Comparison of ENCODE assay signal across 8 cellular contexts in genomic region chr2:224971214-224971613, GRCh38.
A peak's percentile ranks its signal among the peaks of the same experiment; 100 is the strongest.
DNase-seq lines count a peak whose midpoint lies in the region; ATAC-seq, FAIRE-seq and TF ChIP-seq lines count a peak whose summit lies in the region.

No MANE protein-coding gene starts in this region.

- peak overlapping the region; percentile 80 to 88 for H3K27ac Mint-ChIP-seq in natural killer cell treated with Interleukin-12 subunit alpha and Interleukin-12 subunit beta and Interleukin-15 and Interleukin-18, amount 100 ng/mL, for 72 hours
- H3K27ac Mint-ChIP-seq in natural killer cell (peak overlapping the region in 1 of 2 donors; percentile 56), type B pancreatic cell (peak overlapping the region; percentile 79)
- H3K27ac Mint-ChIP-seq in activated T-helper 17 cell treated with anti-CD3 and anti-CD28 coated beads, Interleukin-2, amount 50 U/mL, for 72 hours = peak overlapping the region; percentile 55

- H3K4me1 Mint-ChIP-seq in natural killer cell treated with Interleukin-12 subunit alpha and Interleukin-12 subunit beta and Interleukin-15 and Interleukin-18, amount 100 ng/mL, for 72 hours (ENCODE audit: low read depth in 2 of 2) = peaks cover 67 to 69% of the 10 kb centered on the region in 2 donors
- H3K4me1 Mint-ChIP-seq in natural killer cell (peaks cover 68 to 71% of the 10 kb centered on the region in 2 donors), type B pancreatic cell (ENCODE audit: unreplicated experiment) (peaks cover 7% of the 10 kb centered on the region)
- peaks cover 53% of the 10 kb centered on the region for H3K4me1 Mint-ChIP-seq in activated T-helper 17 cell treated with anti-CD3 and anti-CD28 coated beads, Interleukin-2, amount 50 U/mL, for 72 hours
- peaks cover 73% of the 10 kb centered on the region for H3K4me1 Mint-ChIP-seq in activated T-cell treated with anti-CD3 and anti-CD28 coated beads, Interleukin-2, amount 50 U/mL, for 4 hours (ENCODE audit: low read depth)

- no peak overlapping the region for H3K4me3 ChIP-seq in foreskin fibroblast (ENCODE audit: low read depth in 1 of 2, low read length in 2 of 2)

- no peak for ATAC-seq in natural killer cell treated with Interleukin-12 subunit alpha and Interleukin-12 subunit beta and Interleukin-15 and Interleukin-18, amount 100 ng/mL, for 72 hours
- no peak for ATAC-seq in natural killer cell
- ATAC-seq in HG03139 (IDR thresholded peaks at IDR 0.05; ENCODE audit: unreplicated experiment) = peak; percentile 45
- ATAC-seq in activated T-helper 17 cell treated with anti-CD3 and anti-CD28 coated beads, Interleukin-2, amount 50 U/mL, for 72 hours (replicated peaks) = peak; percentile 4
- no peak for ATAC-seq in activated T-cell treated with anti-CD3 and anti-CD28 coated beads, Interleukin-2, amount 50 U/mL, for 4 hours

- H3K27me3 Mint-ChIP-seq in natural killer cell treated with Interleukin-12 subunit alpha and Interleukin-12 subunit beta and Interleukin-15 and Interleukin-18, amount 100 ng/mL, for 72 hours = no peaks in the 10 kb centered on the region
- H3K27me3 Mint-ChIP-seq in natural killer cell (ENCODE audit: low read depth in 2 of 2) = no peaks in the 10 kb centered on the region
- H3K27me3 Mint-ChIP-seq in activated T-helper 17 cell treated with anti-CD3 and anti-CD28 coated beads, Interleukin-2, amount 50 U/mL, for 72 hours = no peaks in the 10 kb centered on the region
- peaks cover 3% of the 10 kb centered on the region for H3K27me3 Mint-ChIP-seq in type B pancreatic cell
- no peaks in the 10 kb centered on the region for H3K27me3 Mint-ChIP-seq in activated T-cell treated with anti-CD3 and anti-CD28 coated beads, Interleukin-2, amount 50 U/mL, for 4 hours (ENCODE audit: low read depth)

- FAIRE-seq in urothelium cell line (lab: Jason Lieb, UNC) = no peak

- H3K9me3 Mint-ChIP-seq in natural killer cell treated with Interleukin-12 subunit alpha and Interleukin-12 subunit beta and Interleukin-15 and Interleukin-18, amount 100 ng/mL, for 72 hours = no peaks in the 10 kb centered on the region
- H3K9me3 Mint-ChIP-seq in natural killer cell (no peaks in the 10 kb centered on the region), type B pancreatic cell (no peaks in the 10 kb centered on the region)
- H3K9me3 Mint-ChIP-seq in activated T-helper 17 cell treated with anti-CD3 and anti-CD28 coated beads, Interleukin-2, amount 50 U/mL, for 72 hours = no peaks in the 10 kb centered on the region
- no peaks in the 10 kb centered on the region for H3K9me3 Mint-ChIP-seq in activated T-cell treated with anti-CD3 and anti-CD28 coated beads, Interleukin-2, amount 50 U/mL, for 4 hours

- H3K4me3 Mint-ChIP-seq in natural killer cell treated with Interleukin-12 subunit alpha and Interleukin-12 subunit beta and Interleukin-15 and Interleukin-18, amount 100 ng/mL, for 72 hours = no peak overlapping the region
- H3K4me3 Mint-ChIP-seq in natural killer cell (no peak overlapping the region), type B pancreatic cell (peak overlapping the region; percentile 66)
- H3K4me3 Mint-ChIP-seq in activated T-helper 17 cell treated with anti-CD3 and anti-CD28 coated beads, Interleukin-2, amount 50 U/mL, for 72 hours = peak overlapping the region; percentile 53
- no peak overlapping the region for H3K4me3 Mint-ChIP-seq in activated T-cell treated with anti-CD3 and anti-CD28 coated beads, Interleukin-2, amount 50 U/mL, for 4 hours

- peaks cover 4% of the 10 kb centered on the region for H3K36me3 Mint-ChIP-seq in natural killer cell treated with Interleukin-12 subunit alpha and Interleukin-12 subunit beta and Interleukin-15 and Interleukin-18, amount 100 ng/mL, for 72 hours
- no peaks in the 10 kb centered on the region for H3K36me3 Mint-ChIP-seq in natural killer cell
- H3K36me3 Mint-ChIP-seq in activated T-helper 17 cell treated with anti-CD3 and anti-CD28 coated beads, Interleukin-2, amount 50 U/mL, for 72 hours (ENCODE audit: low read depth) = peaks cover 18% of the 10 kb centered on the region
- H3K36me3 Mint-ChIP-seq in type B pancreatic cell = no peaks in the 10 kb centered on the region
- peaks cover 7% of the 10 kb centered on the region for H3K36me3 Mint-ChIP-seq in activated T-cell treated with anti-CD3 and anti-CD28 coated beads, Interleukin-2, amount 50 U/mL, for 4 hours (ENCODE audit: insufficient read depth)

- intact Hi-C loops in natural killer cell (cut with micrococcal nuclease) = loop anchor here (2.0 kb wide), 1 partner anchor 16 kb away; no protein-coding TSS in a partner anchor

- TF ChIP-seq CTCF in natural killer cell (IDR thresholded peaks at IDR 0.05) (no peak), type B pancreatic cell (conservative IDR thresholded peaks at IDR 0.05) (no peak), foreskin fibroblast (IDR thresholded peaks at IDR 0.05; ENCODE audit: low read depth, low read length) (no peak)

- no peak for DNase-seq in natural killer cell treated with Interleukin-12 subunit alpha and Interleukin-12 subunit beta and Interleukin-15 and Interleukin-18, amount 100 ng/mL, for 72 hours (ENCODE audit: low spot score)
- no peak for DNase-seq in natural killer cell
- no peak for DNase-seq in type B pancreatic cell (ENCODE audit: extremely low spot score, unreplicated experiment)
- DNase-seq in urothelium cell line (ENCODE audit: low spot score) = no peak
- no peak for DNase-seq in foreskin fibroblast
- no peak for DNase-seq in activated T-cell treated with anti-CD3 and anti-CD28 coated beads, Interleukin-2, amount 50 U/mL, for 4 hours

Comparison
In these comparisons a context has a peak if more than half of its experiments do, and no peak if none do; other contexts are left out.
1. ATAC-seq: peak in HG03139 (single experiment) and activated T-helper 17 cell treated with anti-CD3 and anti-CD28 coated beads, Interleukin-2, amount 50 U/mL, for 72 hours (single experiment); none in natural killer cell treated with Interleukin-12 subunit alpha and Interleukin-12 subunit beta and Interleukin-15 and Interleukin-18, amount 100 ng/mL, for 72 hours (0 of 2), natural killer cell (0 of 3) and activated T-cell treated with anti-CD3 and anti-CD28 coated beads, Interleukin-2, amount 50 U/mL, for 4 hours (0 of 2).
2. H3K4me3 Mint-ChIP-seq: peak in activated T-helper 17 cell treated with anti-CD3 and anti-CD28 coated beads, Interleukin-2, amount 50 U/mL, for 72 hours (single experiment) and type B pancreatic cell (single experiment); none in natural killer cell treated with Interleukin-12 subunit alpha and Interleukin-12 subunit beta and Interleukin-15 and Interleukin-18, amount 100 ng/mL, for 72 hours (single experiment), natural killer cell (single experiment) and activated T-cell treated with anti-CD3 and anti-CD28 coated beads, Interleukin-2, amount 50 U/mL, for 4 hours (single experiment).